11 cellular contexts compared by ENCODE assay signal in genomic region chr15:82536409-82537350, GRCh38. TPM values are rescaled to one million over a fixed set of nuclear protein-coding genes. Genes with fewer than 3 reads are reported as not detected.
DNase-seq lines count a peak whose midpoint lies in the region; ATAC-seq and TF ChIP-seq lines count a peak whose summit lies in the region.
"Had no signal": no experiment of that assay in that cellular context is flagged by ENCODE, and none has a peak within 500 bp of the region (broad histone marks: within the 10 kb centered on the region; RNA-seq: fewer than 3 reads in every experiment).

No MANE protein-coding gene starts in this region.

- H4K20me1 ChIP-seq in OCI-LY7 (ENCODE audit: insufficient read depth, low read length) = peaks cover 29% of the 10 kb centered on the region

- H3K4me1 ChIP-seq in OCI-LY7 (ENCODE audit: insufficient read depth, low read length, poor library complexity, severe bottlenecking) = peaks cover 29% of the 10 kb centered on the region

- peaks cover 71% of the 10 kb centered on the region for H3K36me3 ChIP-seq in OCI-LY7 (ENCODE audit: insufficient read depth, low read length)

- POLR2A ChIA-PET in OCI-LY7 (lab: Charles Lee) = interaction anchor here (0.6 to 1.5 kb wide), 3 partner anchors 214 to 449 kb away, joined by 3 to 4 read pairs (median 4); partner anchors contain the start of gene RAMAC

- no peaks in the 10 kb centered on the region for H3K9me2 ChIP-seq in OCI-LY7 (ENCODE audit: insufficient read depth, low read length)

- H3K27me3 Mint-ChIP-seq in activated T-cell treated with anti-CD3 and anti-CD28 coated beads, Interleukin-2, amount 50 U/mL, for 24 hours = no peaks in the 10 kb centered on the region
- no peaks in the 10 kb centered on the region for H3K27me3 Mint-ChIP-seq in progenitor cell of endocrine pancreas

- H3K79me2 ChIP-seq in OCI-LY7 (ENCODE audit: insufficient read depth, low read depth, low read length) = peaks cover 45% of the 10 kb centered on the region

- H3K4me3 Mint-ChIP-seq in activated T-cell treated with anti-CD3 and anti-CD28 coated beads, Interleukin-2, amount 50 U/mL, for 24 hours = peak overlapping the region; percentile 99
- H3K4me3 Mint-ChIP-seq in progenitor cell of endocrine pancreas (ENCODE audit: low read depth) = no peak overlapping the region

- no TSS peak for BruUV-seq in OCI-LY7 (replicated peaks; lab: Mats Ljungman, UMichigan)

- no peak for DNase-seq in activated T-cell treated with anti-CD3 and anti-CD28 coated beads, Interleukin-2, amount 50 U/mL, for 24 hours
- DNase-seq in activated T-cell treated with anti-CD3 and anti-CD28 coated beads, Interleukin-2, amount 50 U/mL, for 1 hour = no peak
- DNase-seq in OCI-LY7 (ENCODE audit: low spot score) (no peak), choroid plexus epithelial cell (ENCODE audit: low read depth) (peak; percentile 25), progenitor cell of endocrine pancreas (ENCODE audit: low spot score, unreplicated experiment) (no peak), activated gamma-delta T cell (lab: John Stamatoyannopoulos, UW) (no peak), NCI-H1436 (lab: John Stamatoyannopoulos, UW) (no peak)
- DNase-seq: heart left ventricle, midbrain had no signal

- intact Hi-C loops in OCI-LY7 (cut with micrococcal nuclease; ENCODE audit: unreplicated experiment) = loop anchor here (10.0 kb wide), 1 partner anchor 668 kb away; the partner anchor contains the start of gene HDGFL3

- H3K9me3 Mint-ChIP-seq in activated T-cell treated with anti-CD3 and anti-CD28 coated beads, Interleukin-2, amount 50 U/mL, for 24 hours = no peaks in the 10 kb centered on the region
- no peaks in the 10 kb centered on the region for H3K9me3 Mint-ChIP-seq in progenitor cell of endocrine pancreas (ENCODE audit: low read depth)

- no peak overlapping the region for H2AFZ ChIP-seq in OCI-LY7 (ENCODE audit: low read length)

- peak overlapping the region; percentile 19 for H3K27ac ChIP-seq in OCI-LY7 (ENCODE audit: low read depth, low read length, poor library complexity, severe bottlenecking)

- H3K4me3 ChIP-seq in OCI-LY7 (ENCODE audit: low read depth, low read length, poor library complexity, severe bottlenecking) (peak overlapping the region; percentile 78), choroid plexus epithelial cell (ENCODE audit: low read depth, low read length) (no peak overlapping the region)
- H3K4me3 ChIP-seq: heart left ventricle had no signal

- H3K9me3 ChIP-seq in OCI-LY7 (ENCODE audit: low read length) = no peaks in the 10 kb centered on the region
- H3K9me3 ChIP-seq: heart left ventricle had no signal

- ATAC-seq in HG02981 (IDR thresholded peaks at IDR 0.05; ENCODE audit: unreplicated experiment) = no peak
- ATAC-seq: sciatic nerve had no signal

- peak overlapping the region; percentile 98 for H3K27ac Mint-ChIP-seq in activated T-cell treated with anti-CD3 and anti-CD28 coated beads, Interleukin-2, amount 50 U/mL, for 24 hours
- H3K27ac Mint-ChIP-seq in progenitor cell of endocrine pancreas = peak overlapping the region; percentile 82

- CTCF ChIA-PET in OCI-LY7 (lab: Charles Lee; ENCODE audit: unreplicated experiment) = no interaction called here

- TF ChIP-seq CTCF in OCI-LY7 (conservative IDR thresholded peaks at IDR 0.05; ENCODE audit: low read length) = no peak
- TF ChIP-seq CTCF in choroid plexus epithelial cell (conservative IDR thresholded peaks at IDR 0.05; ENCODE audit: low read depth, low read length) = no peak
- no peak for TF ChIP-seq CTCF in progenitor cell of endocrine pancreas (IDR thresholded peaks at IDR 0.05; ENCODE audit: unreplicated experiment)

- peaks cover 92% of the 10 kb centered on the region for H3K36me3 Mint-ChIP-seq in activated T-cell treated with anti-CD3 and anti-CD28 coated beads, Interleukin-2, amount 50 U/mL, for 24 hours (ENCODE audit: low read depth)
- peaks cover 27% of the 10 kb centered on the region for H3K36me3 Mint-ChIP-seq in progenitor cell of endocrine pancreas (ENCODE audit: insufficient read depth)

- peak overlapping the region; percentile 83; the same call in 1 of the 2 replicates for H3K4me2 ChIP-seq in OCI-LY7 (ENCODE audit: low read length)

- peaks cover 37% of the 10 kb centered on the region for H3K4me1 Mint-ChIP-seq in activated T-cell treated with anti-CD3 and anti-CD28 coated beads, Interleukin-2, amount 50 U/mL, for 24 hours (ENCODE audit: low read depth)
- H3K4me1 Mint-ChIP-seq in progenitor cell of endocrine pancreas (ENCODE audit: low read depth) = peaks cover 14% of the 10 kb centered on the region

RNA-seq across cellular contexts. Expression of gene RPS17, which starts 3.6 kb away (rescaled TPM):
- total RNA-seq in OCI-LY7 (2014; rRNA removed; shearing (Covaris generic)) = 3,737 and 4,080 TPM in 2 replicates
- 2,562 and 2,567 TPM in 2 replicates for total RNA-seq in OCI-LY7 (2022)
- 1,639 and 1,699 TPM in 2 replicates for total RNA-seq in progenitor cell of endocrine pancreas
